In genomic region chr1:29249951-29250581, GRCh38 we compare ENCODE assay signal across 28 cellular contexts. TPM values are rescaled to one million over a fixed set of nuclear protein-coding genes. Genes with fewer than 3 reads are reported as not detected.
A peak's percentile ranks its signal among the peaks of the same experiment; 100 is the strongest.
DNase-seq lines count a peak whose midpoint lies in the region; ATAC-seq and TF ChIP-seq lines count a peak whose summit lies in the region.
"Had no signal": no experiment of that assay in that cellular context is flagged by ENCODE, and none has a peak within 500 bp of the region (broad histone marks: within the 10 kb centered on the region; RNA-seq: fewer than 3 reads in every experiment).

No MANE protein-coding gene starts in this region.

- DNase-seq in D341Med (ENCODE audit: low spot score) (peak; percentile 18), RWPE1 (ENCODE audit: low spot score) (no peak), progenitor cell of endocrine pancreas (ENCODE audit: low spot score, unreplicated experiment) (no peak), hepatic stellate cell (ENCODE audit: low spot score) (no peak), NCI-H1694 (lab: John Stamatoyannopoulos, UW) (no peak), dermis blood vessel endothelial cell (no peak)
- DNase-seq: activated CD4-positive, CD25-positive, alpha-beta regulatory T cell treated with anti-CD3 and anti-CD28 coated beads, Interleukin-2, amount 50 U/mL, for 72 hours; activated CD8-positive, alpha-beta T cell treated with anti-CD3 and anti-CD28 coated beads for 36 hours; activated effector memory CD4-positive, alpha-beta T cell treated with anti-CD3 and anti-CD28 coated beads, Interleukin-2, amount 50 U/mL, for 16 hours; activated T-cell treated with anti-CD3 and anti-CD28 coated beads for 4 hours; BE2C; body of pancreas; COR-L47; effector CD8-positive, alpha-beta T cell; esophagus squamous epithelium; gastrocnemius medialis; natural killer cell; NCI-H1930; NCI-H2227 treated with DMSO at 0.1 percent for 48 hours; stimulated activated CD4-positive, alpha-beta T cell treated with anti-CD3 and anti-CD28 coated beads, Interleukin-2, amount 100 ng/mL, for 48 hours; stimulated activated naive CD4-positive, alpha-beta T cell had no signal

- H3K27ac ChIP-seq in RWPE1 = peak overlapping the region; percentile 50; the same call in 1 of the 2 replicates
- peak overlapping the region; percentile 70 for H3K27ac ChIP-seq in iPS-18a (ENCODE audit: low read length)
- H3K27ac ChIP-seq: A549, body of pancreas, esophagus squamous epithelium, gastrocnemius medialis, prostate gland had no signal

- CTCF ChIA-PET in RWPE1 (lab: Yijun Ruan, JAX) = no interaction called here

- H3K27ac Mint-ChIP-seq in progenitor cell of endocrine pancreas = peak overlapping the region; percentile 65
- H3K27ac Mint-ChIP-seq: activated CD8-positive, alpha-beta T cell treated with anti-CD3 and anti-CD28 coated beads for 36 hours; memory B cell; natural killer cell had no signal

- H3K4me3 Mint-ChIP-seq in progenitor cell of endocrine pancreas (ENCODE audit: low read depth) = no peak overlapping the region
- H3K4me3 Mint-ChIP-seq: activated CD8-positive, alpha-beta T cell treated with anti-CD3 and anti-CD28 coated beads for 36 hours; memory B cell; natural killer cell had no signal

- peak overlapping the region; percentile 22 for H3K9ac ChIP-seq in iPS-18a (ENCODE audit: low read length)

- no peaks in the 10 kb centered on the region for H3K9me3 ChIP-seq in iPS-18a (ENCODE audit: control insufficient read depth, low read depth, low read length)
- H3K9me3 ChIP-seq: A549, BE2C, body of pancreas, esophagus squamous epithelium, gastrocnemius medialis, prostate gland had no signal

- H3K4me1 Mint-ChIP-seq in progenitor cell of endocrine pancreas (ENCODE audit: low read depth) = peaks cover 42% of the 10 kb centered on the region
- H3K4me1 Mint-ChIP-seq: memory B cell, natural killer cell had no signal

- peaks cover 22% of the 10 kb centered on the region for H3K4me1 ChIP-seq in iPS-18a (ENCODE audit: control insufficient read depth, low read depth, low read length)
- H3K4me1 ChIP-seq: BE2C, gastrocnemius medialis, prostate gland had no signal

- no peaks in the 10 kb centered on the region for H3K36me3 ChIP-seq in iPS-18a (ENCODE audit: control insufficient read depth, low read depth, low read length)
- H3K36me3 ChIP-seq: BE2C, esophagus squamous epithelium, gastrocnemius medialis, prostate gland had no signal

- no peaks in the 10 kb centered on the region for H3K27me3 Mint-ChIP-seq in progenitor cell of endocrine pancreas

- no peak for ATAC-seq in GM18858 (IDR thresholded peaks at IDR 0.05; ENCODE audit: unreplicated experiment)
- ATAC-seq: A549; activated CD8-positive, alpha-beta T cell treated with anti-CD3 and anti-CD28 coated beads for 36 hours; body of pancreas; gastrocnemius medialis; natural killer cell; Right ventricle myocardium inferior had no signal

- H3K36me3 Mint-ChIP-seq in progenitor cell of endocrine pancreas (ENCODE audit: insufficient read depth) = no peaks in the 10 kb centered on the region
- H3K36me3 Mint-ChIP-seq: memory B cell, natural killer cell had no signal

- POLR2A ChIA-PET in RWPE1 (lab: Yijun Ruan, JAX; ENCODE audit: low non-redundant PET) = interaction anchor here (0.7 kb wide), 1 partner anchor 1861 kb away, joined by 3 read pairs; no protein-coding TSS in a partner anchor

- H3K9me3 Mint-ChIP-seq in progenitor cell of endocrine pancreas (ENCODE audit: low read depth) = no peaks in the 10 kb centered on the region
- H3K9me3 Mint-ChIP-seq: activated CD8-positive, alpha-beta T cell treated with anti-CD3 and anti-CD28 coated beads for 36 hours; memory B cell; natural killer cell had no signal

- TF ChIP-seq CTCF in RWPE1 (conservative IDR thresholded peaks at IDR 0.05; ENCODE audit: low read depth) (no peak), progenitor cell of endocrine pancreas (IDR thresholded peaks at IDR 0.05; ENCODE audit: unreplicated experiment) (no peak)

- no peak overlapping the region for H3K4me3 ChIP-seq in iPS-18a (ENCODE audit: low read length)
- H3K4me3 ChIP-seq: A549, body of pancreas, esophagus squamous epithelium, gastrocnemius medialis, prostate gland, skin epidermis had no signal

- no peaks in the 10 kb centered on the region for H3K27me3 ChIP-seq in iPS-18a (ENCODE audit: control insufficient read depth, insufficient read depth, low read length)
- H3K27me3 ChIP-seq: BE2C, body of pancreas, gastrocnemius medialis had no signal

RNA-seq across cellular contexts. Expression of gene PTPRU, which starts 13.7 kb away (rescaled TPM):
- total RNA-seq in progenitor cell of endocrine pancreas = 74.0 and 79.4 TPM in 2 replicates
- 2.1 and 2.4 TPM in 2 replicates for total RNA-seq in dermis blood vessel endothelial cell

RNA-seq across cellular contexts. Expression of gene MECR, which starts 19.3 kb away (rescaled TPM):
- total RNA-seq in progenitor cell of endocrine pancreas = 28.8 and 35.9 TPM in 2 replicates
- 10.6 and 18.4 TPM in 2 replicates for total RNA-seq in dermis blood vessel endothelial cell

Comparison
In these comparisons a context has a peak if more than half of its experiments do, and no peak if none do; other contexts are left out.
1. RNA of gene PTPRU, which starts 13.7 kb away (total RNA-seq): 74.0 to 79.4 TPM in progenitor cell of endocrine pancreas; 2.1 to 2.4 TPM in dermis blood vessel endothelial cell; every median in the first group is over 10 times any median in the second.